10 cellular contexts compared by ENCODE assay signal in genomic region chr20:4060054-4060795, GRCh38.
A peak's percentile ranks its signal among the peaks of the same experiment; 100 is the strongest.
DNase-seq lines count a peak whose midpoint lies in the region; ATAC-seq and TF ChIP-seq lines count a peak whose summit lies in the region.
"Had no signal": no experiment of that assay in that cellular context is flagged by ENCODE, and none has a peak within 500 bp of the region (broad histone marks: within the 10 kb centered on the region; RNA-seq: fewer than 3 reads in every experiment).

No MANE protein-coding gene starts in this region.

- peak overlapping the region in 1 of 3 experiments; percentile 3 for H3K4me3 Mint-ChIP-seq in nephron
- H3K4me3 Mint-ChIP-seq: activated naive CD8-positive, alpha-beta T cell treated with anti-CD3 and anti-CD28 coated beads, Interleukin-2, amount 50 U/mL, for 24 hours had no signal

- H3K27ac ChIP-seq in RWPE1, result peak overlapping the region; percentile 2; the same call in 1 of the 2 replicates

- POLR2A ChIA-PET in RWPE1 (lab: Yijun Ruan, JAX; ENCODE audit: low non-redundant PET), result no interaction called here

- peak overlapping the region; percentile 66 to 96 (median 77) for H3K27ac Mint-ChIP-seq in nephron
- H3K27ac Mint-ChIP-seq: activated naive CD8-positive, alpha-beta T cell treated with anti-CD3 and anti-CD28 coated beads, Interleukin-2, amount 50 U/mL, for 24 hours had no signal

- no peaks in the 10 kb centered on the region for H3K9me3 Mint-ChIP-seq in nephron
- H3K9me3 Mint-ChIP-seq: activated naive CD8-positive, alpha-beta T cell treated with anti-CD3 and anti-CD28 coated beads, Interleukin-2, amount 50 U/mL, for 24 hours had no signal

- DNase-seq in GF-D8 (lab: John Stamatoyannopoulos, UW) (peak; percentile 67), RWPE1 (ENCODE audit: low spot score) (no peak), COLO829 (ENCODE audit: low spot score) (no peak)
- DNase-seq: activated naive CD8-positive, alpha-beta T cell treated with anti-CD3 and anti-CD28 coated beads, Interleukin-2, amount 50 U/mL, for 24 hours; stimulated activated CD8-positive, alpha-beta memory T cell treated with anti-CD3 and anti-CD28 coated beads, Interleukin-4, amount 100 ng/mL, for 48 hours had no signal

- TF ChIP-seq CTCF in RWPE1 (conservative IDR thresholded peaks at IDR 0.05; ENCODE audit: low read depth) (no peak), nephron (IDR thresholded peaks at IDR 0.05; ENCODE audit: unreplicated experiment in 3 of 3) (no peak)

- ATAC-seq in HG02610 (IDR thresholded peaks at IDR 0.05; ENCODE audit: unreplicated experiment) (peak; percentile 67), HG02678 (IDR thresholded peaks at IDR 0.05; ENCODE audit: unreplicated experiment) (no peak), HG02970 (IDR thresholded peaks at IDR 0.05; ENCODE audit: low FRiP score, unreplicated experiment) (no peak), GM18502 (IDR thresholded peaks at IDR 0.05; ENCODE audit: poor library complexity, unreplicated experiment) (no peak)
- ATAC-seq: activated naive CD8-positive, alpha-beta T cell treated with anti-CD3 and anti-CD28 coated beads, Interleukin-2, amount 50 U/mL, for 24 hours had no signal

- no peaks in the 10 kb centered on the region for H3K36me3 Mint-ChIP-seq in nephron (ENCODE audit: low read depth)

- H3K27me3 Mint-ChIP-seq in nephron (ENCODE audit: low read depth), result no peaks in the 10 kb centered on the region
- H3K27me3 Mint-ChIP-seq: activated naive CD8-positive, alpha-beta T cell treated with anti-CD3 and anti-CD28 coated beads, Interleukin-2, amount 50 U/mL, for 24 hours had no signal

- CTCF ChIA-PET in RWPE1 (lab: Yijun Ruan, JAX), result no interaction called here

- H3K4me1 Mint-ChIP-seq in nephron, result peaks cover 51% of the 10 kb centered on the region
